ENCODE assay signal across 1 cellular context in genomic region chr15:45705510-45706473, GRCh38.
TF ChIP-seq lines count a peak whose summit lies in the region.

No MANE protein-coding gene starts in this region.

TF ChIP-seq in GM12878, 131 proteins besides CTCF, POLR2A, EP300 and RAD21 (continued from another document and continues in another):
- TF ChIP-seq, protein P1, sequence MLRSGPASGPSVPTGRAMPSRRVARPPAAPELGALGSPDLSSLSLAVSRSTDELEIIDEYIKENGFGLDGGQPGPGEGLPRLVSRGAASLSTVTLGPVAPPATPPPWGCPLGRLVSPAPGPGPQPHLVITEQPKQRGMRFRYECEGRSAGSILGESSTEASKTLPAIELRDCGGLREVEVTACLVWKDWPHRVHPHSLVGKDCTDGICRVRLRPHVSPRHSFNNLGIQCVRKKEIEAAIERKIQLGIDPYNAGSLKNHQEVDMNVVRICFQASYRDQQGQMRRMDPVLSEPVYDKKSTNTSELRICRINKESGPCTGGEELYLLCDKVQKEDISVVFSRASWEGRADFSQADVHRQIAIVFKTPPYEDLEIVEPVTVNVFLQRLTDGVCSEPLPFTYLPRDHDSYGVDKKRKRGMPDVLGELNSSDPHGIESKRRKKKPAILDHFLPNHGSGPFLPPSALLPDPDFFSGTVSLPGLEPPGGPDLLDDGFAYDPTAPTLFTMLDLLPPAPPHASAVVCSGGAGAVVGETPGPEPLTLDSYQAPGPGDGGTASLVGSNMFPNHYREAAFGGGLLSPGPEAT (IDR thresholded peaks at IDR 0.05; ENCODE audit: low read depth) = 0 out of 2 replicates have a peak, but pooled peaks have one; percentile 41
- peak; percentile 73; the same call in 1 of the 2 replicates for TF ChIP-seq CHD1 (IDR thresholded peaks at IDR 0.05; ENCODE audit: low read depth, low read length)
- TF ChIP-seq PAX5 (IDR thresholded peaks at IDR 0.05; ENCODE audit: borderline replicate concordance, low read depth, low read length) = no peak
- no peak for TF ChIP-seq GABPA (IDR thresholded peaks at IDR 0.05; ENCODE audit: low read depth)
- no peak for TF ChIP-seq ZNF592 (IDR thresholded peaks at IDR 0.05)
- TF ChIP-seq HSF1 (IDR thresholded peaks at IDR 0.05; ENCODE audit: low read depth, low read length) = no peak
- TF ChIP-seq KAT2A (conservative IDR thresholded peaks at IDR 0.05; ENCODE audit: control insufficient read depth, low read depth, low read length) = no peak
- TF ChIP-seq ZBED1 (IDR thresholded peaks at IDR 0.05; ENCODE audit: borderline replicate concordance) = no peak
- TF ChIP-seq CBX5 (IDR thresholded peaks at IDR 0.05; ENCODE audit: low read depth) = no peak
- TF ChIP-seq TAF1 (IDR thresholded peaks at IDR 0.05; ENCODE audit: borderline replicate concordance, low read depth, low read length) = no peak
- peak; percentile 37; the same call in 1 of the 2 replicates for TF ChIP-seq RUNX3 (IDR thresholded peaks at IDR 0.05; ENCODE audit: low read length)
- TF ChIP-seq MEF2A (IDR thresholded peaks at IDR 0.05; ENCODE audit: insufficient read depth, low read depth, low read length) = no peak
- TF ChIP-seq MYC (IDR thresholded peaks at IDR 0.05; ENCODE audit: insufficient read depth, insufficient read length, insufficient replicate concordance, low read length, severe bottlenecking) = no peak
- TF ChIP-seq PAX8 (IDR thresholded peaks at IDR 0.05) = no peak
- TF ChIP-seq SUZ12 (IDR thresholded peaks at IDR 0.05; ENCODE audit: unreplicated experiment) = no peak
- no peak for TF ChIP-seq DPF2 (IDR thresholded peaks at IDR 0.05)
- TF ChIP-seq BCLAF1 (IDR thresholded peaks at IDR 0.05) = no peak
- no peak for TF ChIP-seq NRF1 (conservative IDR thresholded peaks at IDR 0.05; ENCODE audit: low read depth, low read length)
- TF ChIP-seq POU2F2 (IDR thresholded peaks at IDR 0.05; ENCODE audit: borderline replicate concordance, low read depth, low read length) = no peak
- TF ChIP-seq BHLHE40 (IDR thresholded peaks at IDR 0.05; ENCODE audit: borderline replicate concordance in 1 of 2, low read depth in 2 of 2, low read length in 1 of 2) = peak; percentile 72 to 79
- peak; percentile 50; the same call in 1 of the 2 replicates for TF ChIP-seq SMC3 (IDR thresholded peaks at IDR 0.05; ENCODE audit: borderline replicate concordance, low read length)
- TF ChIP-seq CBX3 (IDR thresholded peaks at IDR 0.05; ENCODE audit: borderline replicate concordance, low read depth) = no peak
- no peak for TF ChIP-seq POLR2AphosphoS5 (IDR thresholded peaks at IDR 0.05; ENCODE audit: low read length)
- TF ChIP-seq, protein P2, sequence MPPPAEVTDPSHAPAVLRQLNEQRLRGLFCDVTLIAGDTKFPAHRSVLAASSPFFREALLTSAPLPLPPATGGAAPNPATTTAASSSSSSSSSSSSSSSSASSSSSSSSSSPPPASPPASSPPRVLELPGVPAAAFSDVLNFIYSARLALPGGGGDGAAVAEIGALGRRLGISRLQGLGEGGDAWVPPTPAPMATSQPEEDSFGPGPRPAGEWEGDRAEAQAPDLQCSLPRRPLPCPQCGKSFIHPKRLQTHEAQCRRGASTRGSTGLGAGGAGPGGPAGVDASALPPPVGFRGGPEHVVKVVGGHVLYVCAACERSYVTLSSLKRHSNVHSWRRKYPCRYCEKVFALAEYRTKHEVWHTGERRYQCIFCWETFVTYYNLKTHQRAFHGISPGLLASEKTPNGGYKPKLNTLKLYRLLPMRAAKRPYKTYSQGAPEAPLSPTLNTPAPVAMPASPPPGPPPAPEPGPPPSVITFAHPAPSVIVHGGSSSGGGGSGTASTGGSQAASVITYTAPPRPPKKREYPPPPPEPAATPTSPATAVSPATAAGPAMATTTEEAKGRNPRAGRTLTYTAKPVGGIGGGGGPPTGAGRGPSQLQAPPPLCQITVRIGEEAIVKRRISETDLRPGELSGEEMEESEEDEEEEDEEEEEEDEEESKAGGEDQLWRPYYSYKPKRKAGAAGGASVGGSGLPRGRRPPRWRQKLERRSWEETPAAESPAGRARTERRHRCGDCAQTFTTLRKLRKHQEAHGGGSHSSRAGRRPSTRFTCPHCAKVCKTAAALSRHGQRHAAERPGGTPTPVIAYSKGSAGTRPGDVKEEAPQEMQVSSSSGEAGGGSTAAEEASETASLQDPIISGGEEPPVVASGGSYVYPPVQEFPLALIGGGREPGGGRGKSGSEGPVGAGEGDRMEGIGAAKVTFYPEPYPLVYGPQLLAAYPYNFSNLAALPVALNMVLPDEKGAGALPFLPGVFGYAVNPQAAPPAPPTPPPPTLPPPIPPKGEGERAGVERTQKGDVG (CRISPR knock-in tag; IDR thresholded peaks at IDR 0.05) = no peak
- TF ChIP-seq BACH1 (IDR thresholded peaks at IDR 0.05; ENCODE audit: borderline replicate concordance) = no peak
- TF ChIP-seq MXI1 (IDR thresholded peaks at IDR 0.05; ENCODE audit: low read depth, low read length) = no peak
- TF ChIP-seq, protein P3, sequence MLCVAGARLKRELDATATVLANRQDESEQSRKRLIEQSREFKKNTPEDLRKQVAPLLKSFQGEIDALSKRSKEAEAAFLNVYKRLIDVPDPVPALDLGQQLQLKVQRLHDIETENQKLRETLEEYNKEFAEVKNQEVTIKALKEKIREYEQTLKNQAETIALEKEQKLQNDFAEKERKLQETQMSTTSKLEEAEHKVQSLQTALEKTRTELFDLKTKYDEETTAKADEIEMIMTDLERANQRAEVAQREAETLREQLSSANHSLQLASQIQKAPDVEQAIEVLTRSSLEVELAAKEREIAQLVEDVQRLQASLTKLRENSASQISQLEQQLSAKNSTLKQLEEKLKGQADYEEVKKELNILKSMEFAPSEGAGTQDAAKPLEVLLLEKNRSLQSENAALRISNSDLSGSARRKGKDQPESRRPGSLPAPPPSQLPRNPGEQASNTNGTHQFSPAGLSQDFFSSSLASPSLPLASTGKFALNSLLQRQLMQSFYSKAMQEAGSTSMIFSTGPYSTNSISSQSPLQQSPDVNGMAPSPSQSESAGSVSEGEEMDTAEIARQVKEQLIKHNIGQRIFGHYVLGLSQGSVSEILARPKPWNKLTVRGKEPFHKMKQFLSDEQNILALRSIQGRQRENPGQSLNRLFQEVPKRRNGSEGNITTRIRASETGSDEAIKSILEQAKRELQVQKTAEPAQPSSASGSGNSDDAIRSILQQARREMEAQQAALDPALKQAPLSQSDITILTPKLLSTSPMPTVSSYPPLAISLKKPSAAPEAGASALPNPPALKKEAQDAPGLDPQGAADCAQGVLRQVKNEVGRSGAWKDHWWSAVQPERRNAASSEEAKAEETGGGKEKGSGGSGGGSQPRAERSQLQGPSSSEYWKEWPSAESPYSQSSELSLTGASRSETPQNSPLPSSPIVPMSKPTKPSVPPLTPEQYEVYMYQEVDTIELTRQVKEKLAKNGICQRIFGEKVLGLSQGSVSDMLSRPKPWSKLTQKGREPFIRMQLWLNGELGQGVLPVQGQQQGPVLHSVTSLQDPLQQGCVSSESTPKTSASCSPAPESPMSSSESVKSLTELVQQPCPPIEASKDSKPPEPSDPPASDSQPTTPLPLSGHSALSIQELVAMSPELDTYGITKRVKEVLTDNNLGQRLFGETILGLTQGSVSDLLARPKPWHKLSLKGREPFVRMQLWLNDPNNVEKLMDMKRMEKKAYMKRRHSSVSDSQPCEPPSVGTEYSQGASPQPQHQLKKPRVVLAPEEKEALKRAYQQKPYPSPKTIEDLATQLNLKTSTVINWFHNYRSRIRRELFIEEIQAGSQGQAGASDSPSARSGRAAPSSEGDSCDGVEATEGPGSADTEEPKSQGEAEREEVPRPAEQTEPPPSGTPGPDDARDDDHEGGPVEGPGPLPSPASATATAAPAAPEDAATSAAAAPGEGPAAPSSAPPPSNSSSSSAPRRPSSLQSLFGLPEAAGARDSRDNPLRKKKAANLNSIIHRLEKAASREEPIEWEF (IDR thresholded peaks at IDR 0.05; ENCODE audit: insufficient replicate concordance, low read depth, low read length) = no peak
- no peak for TF ChIP-seq RFX5 (IDR thresholded peaks at IDR 0.05; ENCODE audit: low read depth, low read length)
- no peak for TF ChIP-seq SUPT20H (IDR thresholded peaks at IDR 0.05; ENCODE audit: borderline replicate concordance, control insufficient read depth, low read depth, low read length)
- TF ChIP-seq STAT3 (IDR thresholded peaks at IDR 0.05; ENCODE audit: low read depth, low read length) = no peak
- TF ChIP-seq ZBTB33 (IDR thresholded peaks at IDR 0.05) = no peak
- no peak for TF ChIP-seq JUNB (IDR thresholded peaks at IDR 0.05)
- TF ChIP-seq RCOR1 (conservative IDR thresholded peaks at IDR 0.05; ENCODE audit: low read depth, low read length) = no peak
- no peak for TF ChIP-seq CREM (IDR thresholded peaks at IDR 0.05; ENCODE audit: low read depth)
- no peak for TF ChIP-seq SMAD1 (IDR thresholded peaks at IDR 0.05; ENCODE audit: low read depth, partially characterized antibody)
- 0 out of 2 replicates have a peak, but pooled peaks have one; percentile 37 for TF ChIP-seq NBN (IDR thresholded peaks at IDR 0.05)
- no peak for TF ChIP-seq EED (IDR thresholded peaks at IDR 0.05; ENCODE audit: low read depth)
